In the genomic region with DNA sequence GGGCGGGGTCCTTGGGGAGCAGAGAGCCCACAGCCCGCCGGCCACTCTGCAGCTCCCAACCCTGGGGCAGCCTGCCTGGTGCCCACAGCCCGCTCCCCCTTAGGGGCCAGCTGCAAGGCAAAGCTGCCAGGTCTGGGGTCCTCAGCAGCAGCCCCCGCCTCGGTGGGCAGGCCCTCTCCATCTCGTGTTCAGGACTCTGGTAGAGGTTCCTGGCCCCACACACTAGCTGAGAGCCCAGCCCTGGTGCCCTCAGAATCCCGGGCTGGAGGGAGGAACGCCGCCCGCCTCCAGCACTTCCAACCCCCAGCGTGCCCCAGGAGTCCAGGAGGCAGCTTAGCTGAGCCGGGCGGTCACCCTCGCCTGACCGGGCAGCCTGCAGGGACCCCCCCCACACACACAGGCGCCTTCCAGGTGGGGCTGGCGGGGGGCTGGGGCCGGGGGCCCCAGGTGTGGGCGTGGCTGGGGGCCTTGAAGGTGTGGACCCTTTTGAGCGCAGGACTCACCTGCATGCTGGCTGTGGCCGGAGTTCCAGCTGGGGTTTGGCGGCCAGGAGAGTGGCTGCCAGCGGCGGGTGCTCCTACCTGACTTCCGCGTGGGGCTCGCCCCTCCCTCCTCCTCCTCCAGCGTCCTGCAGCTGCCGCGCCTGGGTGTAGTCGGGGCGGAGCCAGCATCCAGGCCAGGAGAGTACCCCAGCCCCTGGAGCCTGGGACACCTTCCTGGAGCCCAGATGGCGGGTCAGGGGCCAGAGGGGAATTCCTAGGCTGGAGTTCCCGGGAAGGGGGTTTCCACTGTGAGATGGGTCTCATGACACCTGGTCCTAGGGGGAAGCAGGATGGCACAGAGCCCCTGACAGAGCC, we compare ENCODE assay signal across 1 cellular context.
TF ChIP-seq lines count a peak whose summit lies in the region.

A gene with protein sequence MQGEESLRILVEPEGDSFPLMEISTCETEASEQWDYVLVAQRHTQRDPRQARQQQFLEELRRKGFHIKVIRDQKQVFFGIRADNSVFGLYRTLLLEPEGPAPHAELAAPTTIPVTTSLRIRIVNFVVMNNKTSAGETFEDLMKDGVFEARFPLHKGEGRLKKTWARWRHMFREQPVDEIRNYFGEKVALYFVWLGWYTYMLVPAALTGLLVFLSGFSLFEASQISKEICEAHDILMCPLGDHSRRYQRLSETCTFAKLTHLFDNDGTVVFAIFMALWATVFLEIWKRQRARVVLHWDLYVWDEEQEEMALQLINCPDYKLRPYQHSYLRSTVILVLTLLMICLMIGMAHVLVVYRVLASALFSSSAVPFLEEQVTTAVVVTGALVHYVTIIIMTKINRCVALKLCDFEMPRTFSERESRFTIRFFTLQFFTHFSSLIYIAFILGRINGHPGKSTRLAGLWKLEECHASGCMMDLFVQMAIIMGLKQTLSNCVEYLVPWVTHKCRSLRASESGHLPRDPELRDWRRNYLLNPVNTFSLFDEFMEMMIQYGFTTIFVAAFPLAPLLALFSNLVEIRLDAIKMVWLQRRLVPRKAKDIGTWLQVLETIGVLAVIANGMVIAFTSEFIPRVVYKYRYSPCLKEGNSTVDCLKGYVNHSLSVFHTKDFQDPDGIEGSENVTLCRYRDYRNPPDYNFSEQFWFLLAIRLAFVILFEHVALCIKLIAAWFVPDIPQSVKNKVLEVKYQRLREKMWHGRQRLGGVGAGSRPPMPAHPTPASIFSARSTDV (minus strand): TSS at position 594 of the 857 bp plus-strand sequence. CDS start 85 bp downstream, at position 509.

TF ChIP-seq in HEK293, 187 proteins besides CTCF, POLR2A, EP300 and RAD21:
- TF ChIP-seq ZNF426 (tag by site-specific recombination; IDR thresholded peaks at IDR 0.05) (no peak), KLF1 (tag by site-specific recombination; IDR thresholded peaks at IDR 0.05) (peak; percentile 68)
